ENCODE assay signal across 14 cellular contexts in the genomic region with DNA sequence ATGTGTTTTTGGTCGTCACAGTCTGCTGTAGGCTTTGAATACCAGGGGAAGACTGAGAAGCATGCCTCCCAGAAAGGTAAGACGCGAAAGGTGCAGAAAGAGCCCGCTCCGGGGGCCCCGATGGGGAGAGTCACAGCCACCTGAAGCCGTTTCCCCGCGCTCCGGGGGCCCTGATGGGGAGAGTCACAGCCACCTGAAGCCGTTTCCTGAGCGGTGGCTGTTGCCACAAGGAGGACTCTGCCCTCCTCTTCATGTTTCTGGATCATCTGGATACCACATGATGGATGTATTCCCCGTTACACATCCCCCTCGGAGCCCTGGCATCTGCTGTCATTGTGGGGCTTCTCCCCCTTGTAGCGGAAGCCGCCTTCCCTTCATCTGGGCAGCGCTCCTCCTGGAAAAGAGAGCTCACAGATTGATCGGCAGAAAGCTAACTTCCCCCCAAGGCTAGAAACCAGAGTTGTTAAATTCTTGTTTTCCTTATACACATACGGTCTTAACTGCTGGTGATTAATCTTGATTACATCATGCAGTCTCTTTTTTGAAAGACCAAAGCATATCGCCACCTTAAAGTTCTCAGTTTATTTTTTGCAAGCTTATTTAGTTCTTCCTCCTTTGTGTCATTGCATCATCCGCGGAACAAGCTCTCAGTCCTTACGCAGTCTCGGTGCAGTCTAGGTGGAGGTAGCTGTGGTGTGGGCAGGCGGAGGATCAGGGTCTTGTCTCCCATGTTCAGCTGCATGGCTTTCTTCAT. TPM values are rescaled to one million over a fixed set of nuclear protein-coding genes. Genes with fewer than 3 reads are reported as not detected.
DNase-seq lines count a peak whose midpoint lies in the region; ATAC-seq and TF ChIP-seq lines count a peak whose summit lies in the region.
"Had no signal": no experiment of that assay in that cellular context is flagged by ENCODE, and none has a peak within 500 bp of the region (broad histone marks: within the 10 kb centered on the region; RNA-seq: fewer than 3 reads in every experiment).

No MANE protein-coding gene starts in this region.

- H3K4me3 Mint-ChIP-seq in stimulated activated naive CD8-positive, alpha-beta T cell treated with anti-CD3 and anti-CD28 coated beads, Interleukin-15, Interleukin-2, amounts not matched to agents 100 ng/mL and 50 ng/mL, for 24 hours = no peak overlapping the region
- H3K4me3 Mint-ChIP-seq: activated CD4-positive, alpha-beta T cell treated with anti-CD3 and anti-CD28 coated beads, Interleukin-2, amount 10 ng/mL, durations not matched to agents 24 days and 14 days; T-helper 1 cell treated with Interleukin-12 subunit alpha and Interleukin-12 subunit beta and Interleukin-4 antibody, amounts not matched to agents 30 μg/mL and 1 μg/mL, for 36 hours had no signal

- H3K36me3 ChIP-seq in gastroesophageal sphincter = peaks cover 0 to 100% of the 10 kb centered on the region in 2 donors

- H3K9me3 Mint-ChIP-seq in stimulated activated naive CD8-positive, alpha-beta T cell treated with anti-CD3 and anti-CD28 coated beads, Interleukin-15, Interleukin-2, amounts not matched to agents 100 ng/mL and 50 ng/mL, for 24 hours = no peaks in the 10 kb centered on the region
- H3K9me3 Mint-ChIP-seq: activated CD4-positive, alpha-beta T cell treated with anti-CD3 and anti-CD28 coated beads, Interleukin-2, amount 10 ng/mL, durations not matched to agents 24 days and 14 days; T-helper 1 cell treated with Interleukin-12 subunit alpha and Interleukin-12 subunit beta and Interleukin-4 antibody, amounts not matched to agents 30 μg/mL and 1 μg/mL, for 36 hours had no signal

- H3K36me3 Mint-ChIP-seq in stimulated activated naive CD8-positive, alpha-beta T cell treated with anti-CD3 and anti-CD28 coated beads, Interleukin-15, Interleukin-2, amounts not matched to agents 100 ng/mL and 50 ng/mL, for 24 hours (ENCODE audit: low read depth) = peaks cover 58% of the 10 kb centered on the region

- 80 to 87% methylated on average over 15 to 17 of the region's 25 CpGs for WGBS in gastroesophageal sphincter (ENCODE audit: low coverage in 1 of 2), 2 donors

- H3K4me1 ChIP-seq in gastroesophageal sphincter = peaks cover 0 to 4% (median 0%) of the 10 kb centered on the region in 3 donors
- H3K4me1 ChIP-seq: upper lobe of left lung had no signal

- peaks cover 28% of the 10 kb centered on the region for H3K27me3 Mint-ChIP-seq in stimulated activated naive CD8-positive, alpha-beta T cell treated with anti-CD3 and anti-CD28 coated beads, Interleukin-15, Interleukin-2, amounts not matched to agents 100 ng/mL and 50 ng/mL, for 24 hours

- no peaks in the 10 kb centered on the region for H3K27me3 ChIP-seq in gastroesophageal sphincter
- H3K27me3 ChIP-seq: upper lobe of left lung had no signal

- H3K27ac ChIP-seq in gastroesophageal sphincter = peak overlapping the region in 1 of 4 donors; percentile 29
- H3K27ac ChIP-seq: upper lobe of left lung had no signal

- H3K4me3 ChIP-seq in gastroesophageal sphincter = no peak overlapping the region
- H3K4me3 ChIP-seq: upper lobe of left lung had no signal

- no peak for TF ChIP-seq POLR2A in gastroesophageal sphincter (IDR thresholded peaks at IDR 0.05)

- H3K27ac Mint-ChIP-seq in stimulated activated naive CD8-positive, alpha-beta T cell treated with anti-CD3 and anti-CD28 coated beads, Interleukin-15, Interleukin-2, amounts not matched to agents 100 ng/mL and 50 ng/mL, for 24 hours = peak overlapping the region; percentile 52
- H3K27ac Mint-ChIP-seq: activated CD4-positive, alpha-beta T cell treated with anti-CD3 and anti-CD28 coated beads, Interleukin-2, amount 10 ng/mL, durations not matched to agents 24 days and 14 days had no signal

- TF ChIP-seq EP300 in gastroesophageal sphincter (IDR thresholded peaks at IDR 0.05) = no peak

- no peak for DNase-seq in stimulated activated naive CD8-positive, alpha-beta T cell treated with anti-CD3 and anti-CD28 coated beads, Interleukin-15, Interleukin-2, amounts not matched to agents 100 U/mL and 50 U/mL, for 24 hours
- peak; percentile 77 for DNase-seq in SIG-M5 (lab: John Stamatoyannopoulos, UW)
- DNase-seq in fibroblast of peridontal ligament (ENCODE audit: extremely low read depth) = peak; percentile 22
- no peak for DNase-seq in posterior vena cava (ENCODE audit: low spot score)
- no peak for DNase-seq in NCI-H1105 (lab: John Stamatoyannopoulos, UW)
- DNase-seq: activated CD4-positive, alpha-beta T cell treated with anti-CD3 and anti-CD28 coated beads, Interleukin-2, amount 10 ng/mL, durations not matched to agents 24 days and 14 days; aorta; DMS53; stimulated activated CD8-positive, alpha-beta memory T cell treated with anti-CD3 and anti-CD28 coated beads, Interleukin-4, amount 100 ng/mL, for 48 hours; upper lobe of left lung had no signal

- peaks cover 11% of the 10 kb centered on the region for H3K4me1 Mint-ChIP-seq in stimulated activated naive CD8-positive, alpha-beta T cell treated with anti-CD3 and anti-CD28 coated beads, Interleukin-15, Interleukin-2, amounts not matched to agents 100 ng/mL and 50 ng/mL, for 24 hours (ENCODE audit: low read depth)
- H3K4me1 Mint-ChIP-seq: activated CD4-positive, alpha-beta T cell treated with anti-CD3 and anti-CD28 coated beads, Interleukin-2, amount 10 ng/mL, durations not matched to agents 24 days and 14 days had no signal

- TF ChIP-seq CTCF in gastroesophageal sphincter (IDR thresholded peaks at IDR 0.05) = no peak

- intact Hi-C loops in posterior vena cava (cut with DNase I) = no loop called here

- H3K9me3 ChIP-seq in gastroesophageal sphincter = no peaks in the 10 kb centered on the region
- H3K9me3 ChIP-seq: upper lobe of left lung had no signal

- no peak for ATAC-seq in stimulated activated naive CD8-positive, alpha-beta T cell treated with anti-CD3 and anti-CD28 coated beads, Interleukin-15, Interleukin-2, amounts not matched to agents 100 U/mL and 50 U/mL, for 24 hours
- ATAC-seq in gastroesophageal sphincter (no peak), HG02885 (IDR thresholded peaks at IDR 0.05; ENCODE audit: poor library complexity, unreplicated experiment) (no peak)

RNA-seq across cellular contexts. Expression of gene CTTN, which starts 17.5 kb away (rescaled TPM):
- total RNA-seq in gastroesophageal sphincter (100 to 1,000 TPM; 164 to 316 (median 179) TPM), posterior vena cava (100 to 1,000 TPM; 192 to 195 TPM)

Comparison
In these comparisons a context has a peak if more than half of its experiments do, and no peak if none do; other contexts are left out.
1. DNase-seq: peak in SIG-M5 (single experiment) and fibroblast of peridontal ligament (single experiment); none in stimulated activated naive CD8-positive, alpha-beta T cell treated with anti-CD3 and anti-CD28 coated beads, Interleukin-15, Interleukin-2, amounts not matched to agents 100 U/mL and 50 U/mL, for 24 hours (single experiment), posterior vena cava (single experiment) and NCI-H1105 (single experiment).